Comparison of ENCODE assay signal across 16 cellular contexts in the genomic region with DNA sequence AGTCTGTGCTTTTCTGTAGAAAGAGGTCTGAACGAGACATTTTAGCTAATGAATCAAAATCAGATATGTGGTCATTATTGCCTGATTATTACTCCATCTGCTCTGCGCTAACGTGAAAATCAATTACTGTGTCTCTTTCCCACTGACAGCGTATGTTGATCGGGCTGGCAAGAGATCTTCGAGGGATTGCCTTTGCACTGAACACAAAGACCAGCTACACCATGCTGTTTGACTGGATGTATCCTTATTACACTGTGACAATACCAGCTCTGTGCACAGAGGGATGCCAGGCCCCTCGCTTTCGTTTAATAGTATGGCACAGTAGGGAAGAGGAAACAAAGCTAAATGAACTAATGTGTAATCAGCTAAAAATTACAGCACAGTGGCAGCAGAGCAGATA.
A peak's percentile ranks its signal among the peaks of the same experiment; 100 is the strongest.
DNase-seq lines count a peak whose midpoint lies in the region; ATAC-seq, FAIRE-seq and TF ChIP-seq lines count a peak whose summit lies in the region.
"Had no signal": no experiment of that assay in that cellular context is flagged by ENCODE, and none has a peak within 500 bp of the region (broad histone marks: within the 10 kb centered on the region; RNA-seq: fewer than 3 reads in every experiment).

No MANE protein-coding gene starts in this region.

- H3K27me3 Mint-ChIP-seq in stimulated activated memory B cell treated with anti-CD40 and anti-IgM and Interleukin-4, amounts not matched to agents 10 μg/mL and 1 μg/mL and 100 μg/mL, for 72 hours = no peaks in the 10 kb centered on the region

- CTCF ChIA-PET in HEK293 (lab: Yijun Ruan, JAX) = interaction anchor here (0.5 to 6.2 kb wide), 10 partner anchors 10 to 1475 kb away, joined by 3 to 101 read pairs (median 4); no protein-coding TSS in a partner anchor

- ATAC-seq in stimulated activated memory B cell treated with anti-CD40 and anti-IgM and Interleukin-4, amounts not matched to agents 10 μg/mL and 1 μg/mL and 100 μg/mL, for 72 hours = no peak
- no peak for ATAC-seq in GM21723 (IDR thresholded peaks at IDR 0.05; ENCODE audit: unreplicated experiment)
- ATAC-seq: HCT116, PC-3 had no signal

- no peaks in the 10 kb centered on the region for H3K9me3 Mint-ChIP-seq in stimulated activated memory B cell treated with anti-CD40 and anti-IgM and Interleukin-4, amounts not matched to agents 10 μg/mL and 1 μg/mL and 100 μg/mL, for 72 hours

- no peak overlapping the region for H3K4me3 Mint-ChIP-seq in stimulated activated memory B cell treated with anti-CD40 and anti-IgM and Interleukin-4, amounts not matched to agents 10 μg/mL and 1 μg/mL and 100 μg/mL, for 72 hours

- H3K4me1 ChIP-seq in HEK293 (ENCODE audit: control insufficient read depth, insufficient read depth, low read length) = peaks cover 3% of the 10 kb centered on the region

- DNase-seq in NCI-H2081 treated with DMSO at 0.1 percent for 48 hours (lab: John Stamatoyannopoulos, UW) (peak; percentile 49), ecto neural progenitor cell (ENCODE audit: low spot score) (peak; percentile 51), retina (peak; percentile 65), GM12892 (ENCODE audit: insufficient read length) (no peak)
- DNase-seq: DMS153, EL, GM23248, NCI-H187, NCI-H524 treated with DMSO at 0.1 percent for 48 hours, PC-3 had no signal

- no peaks in the 10 kb centered on the region for H3K36me3 ChIP-seq in HEK293 (ENCODE audit: control insufficient read depth in 2 of 2, insufficient read depth in 1 of 2, low read length in 2 of 2)

- H3K27ac ChIP-seq in HEK293 (ENCODE audit: extremely low read depth, low read depth, low read length) = no peak overlapping the region
- H3K27ac ChIP-seq: GM23248, SK-N-MC had no signal

- no peak overlapping the region for H3K27ac Mint-ChIP-seq in stimulated activated memory B cell treated with anti-CD40 and anti-IgM and Interleukin-4, amounts not matched to agents 10 μg/mL and 1 μg/mL and 100 μg/mL, for 72 hours

- no peak for TF ChIP-seq CTCF in HEK293 (tag by site-specific recombination; IDR thresholded peaks at IDR 0.05)

- no peak for FAIRE-seq in GM12892 (lab: Jason Lieb, UNC)
- FAIRE-seq: GM18507 had no signal

- no peak for TF ChIP-seq POLR2A in GM12892 (IDR thresholded peaks at IDR 0.05; ENCODE audit: low read depth, low read length)

- no peak overlapping the region for H3K4me3 ChIP-seq in HEK293 (ENCODE audit: low read depth, low read length)
- H3K4me3 ChIP-seq: GM23248, SK-N-MC had no signal

- H3K9me3 ChIP-seq in HEK293 (ENCODE audit: control insufficient read depth, insufficient read depth, low read depth, low read length) = no peaks in the 10 kb centered on the region

- no peaks in the 10 kb centered on the region for H3K36me3 Mint-ChIP-seq in stimulated activated memory B cell treated with anti-CD40 and anti-IgM and Interleukin-4, amounts not matched to agents 10 μg/mL and 1 μg/mL and 100 μg/mL, for 72 hours

- no peaks in the 10 kb centered on the region for H3K4me1 Mint-ChIP-seq in stimulated activated memory B cell treated with anti-CD40 and anti-IgM and Interleukin-4, amounts not matched to agents 10 μg/mL and 1 μg/mL and 100 μg/mL, for 72 hours

- POLR2A ChIA-PET in HEK293 (lab: Yijun Ruan, JAX) = interaction anchor here (0.5 kb wide), 1 partner anchor 129 kb away, joined by 3 read pairs; no protein-coding TSS in a partner anchor

TF ChIP-seq in HEK293, 187 proteins besides CTCF, POLR2A, EP300 and RAD21:
- no peak for TF ChIP-seq ZNF350 (tag by site-specific recombination; IDR thresholded peaks at IDR 0.05)
- TF ChIP-seq ZNF701 (tag by site-specific recombination; IDR thresholded peaks at IDR 0.05) = no peak
- peak; percentile 65 for TF ChIP-seq ZIC2 (tag by site-specific recombination; IDR thresholded peaks at IDR 0.05)
- TF ChIP-seq, protein P1, sequence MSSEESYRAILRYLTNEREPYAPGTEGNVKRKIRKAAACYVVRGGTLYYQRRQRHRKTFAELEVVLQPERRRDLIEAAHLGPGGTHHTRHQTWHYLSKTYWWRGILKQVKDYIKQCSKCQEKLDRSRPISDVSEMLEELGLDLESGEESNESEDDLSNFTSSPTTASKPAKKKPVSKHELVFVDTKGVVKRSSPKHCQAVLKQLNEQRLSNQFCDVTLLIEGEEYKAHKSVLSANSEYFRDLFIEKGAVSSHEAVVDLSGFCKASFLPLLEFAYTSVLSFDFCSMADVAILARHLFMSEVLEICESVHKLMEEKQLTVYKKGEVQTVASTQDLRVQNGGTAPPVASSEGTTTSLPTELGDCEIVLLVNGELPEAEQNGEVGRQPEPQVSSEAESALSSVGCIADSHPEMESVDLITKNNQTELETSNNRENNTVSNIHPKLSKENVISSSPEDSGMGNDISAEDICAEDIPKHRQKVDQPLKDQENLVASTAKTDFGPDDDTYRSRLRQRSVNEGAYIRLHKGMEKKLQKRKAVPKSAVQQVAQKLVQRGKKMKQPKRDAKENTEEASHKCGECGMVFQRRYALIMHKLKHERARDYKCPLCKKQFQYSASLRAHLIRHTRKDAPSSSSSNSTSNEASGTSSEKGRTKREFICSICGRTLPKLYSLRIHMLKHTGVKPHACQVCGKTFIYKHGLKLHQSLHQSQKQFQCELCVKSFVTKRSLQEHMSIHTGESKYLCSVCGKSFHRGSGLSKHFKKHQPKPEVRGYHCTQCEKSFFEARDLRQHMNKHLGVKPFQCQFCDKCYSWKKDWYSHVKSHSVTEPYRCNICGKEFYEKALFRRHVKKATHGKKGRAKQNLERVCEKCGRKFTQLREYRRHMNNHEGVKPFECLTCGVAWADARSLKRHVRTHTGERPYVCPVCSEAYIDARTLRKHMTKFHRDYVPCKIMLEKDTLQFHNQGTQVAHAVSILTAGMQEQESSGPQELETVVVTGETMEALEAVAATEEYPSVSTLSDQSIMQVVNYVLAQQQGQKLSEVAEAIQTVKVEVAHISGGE (tag by site-specific recombination; conservative IDR thresholded peaks at IDR 0.05; ENCODE audit: low read depth) = no peak
TF ChIP-seq in HEK293: peak in this region for 1.
